ENCODE assay signal across 1 cellular context in genomic region chr3:1068985-1069384, GRCh38.
TF ChIP-seq lines count a peak whose summit lies in the region.

No MANE protein-coding gene starts in this region.

TF ChIP-seq in SK-N-SH treated with all-trans-retinoic acid at 6 μM for 48 hours, 23 proteins besides CTCF, POLR2A, EP300 and RAD21 (continued from another document):
- TF ChIP-seq TSHZ2 (CRISPR knock-in tag; IDR thresholded peaks at IDR 0.05) (no peak), ZFP30 (CRISPR knock-in tag; IDR thresholded peaks at IDR 0.05) (no peak), TOX (CRISPR knock-in tag; IDR thresholded peaks at IDR 0.05; ENCODE audit: borderline replicate concordance) (no peak)
